In genomic region chr10:35335133-35335532, GRCh38 we compare ENCODE assay signal across 8 cellular contexts. TPM values are rescaled to one million over a fixed set of nuclear protein-coding genes. Genes with fewer than 3 reads are reported as not detected.
A peak's percentile ranks its signal among the peaks of the same experiment; 100 is the strongest.
DNase-seq lines count a peak whose midpoint lies in the region; ATAC-seq, FAIRE-seq and TF ChIP-seq lines count a peak whose summit lies in the region.

No MANE protein-coding gene starts in this region.

- CTCF ChIA-PET in activated CD4-positive, alpha-beta T cell treated with anti-CD3 and anti-CD28 coated beads, Interleukin-2, amount 10 ng/mL, durations not matched to agents 7 days and 5 days (lab: Charles Lee), result no interaction called here

- H3K36me3 Mint-ChIP-seq in activated CD4-positive, alpha-beta T cell treated with anti-CD3 and anti-CD28 coated beads, Interleukin-2, amount 10 ng/mL, durations not matched to agents 7 days and 5 days (ENCODE audit: low read depth), result peaks cover 20% of the 10 kb centered on the region
- peaks cover 19% of the 10 kb centered on the region for H3K36me3 Mint-ChIP-seq in activated T-helper 17 cell treated with anti-CD3 and anti-CD28 coated beads, Interleukin-2, amount 50 U/mL, for 72 hours (ENCODE audit: low read depth)

- H3K9me3 Mint-ChIP-seq in activated CD4-positive, alpha-beta T cell treated with anti-CD3 and anti-CD28 coated beads, Interleukin-2, amount 10 ng/mL, durations not matched to agents 7 days and 5 days, result no peaks in the 10 kb centered on the region
- no peaks in the 10 kb centered on the region for H3K9me3 Mint-ChIP-seq in activated T-helper 17 cell treated with anti-CD3 and anti-CD28 coated beads, Interleukin-2, amount 50 U/mL, for 72 hours

- WGBS in testis, 2 donors, result 39 to 49% methylated on average over 7 of the region's 7 CpGs

- POLR2A ChIA-PET in activated CD4-positive, alpha-beta T cell treated with anti-CD3 and anti-CD28 coated beads, Interleukin-2, amount 10 ng/mL, durations not matched to agents 7 days and 5 days (lab: Charles Lee), result no interaction called here

- intact Hi-C loops in kidney (cut with DNase I), result no loop called here
- intact Hi-C loops in testis (cut with DNase I; ENCODE audit: low total_unique reads), result no loop called here

- peak overlapping the region in 1 of 2 donors; percentile 10 for H3K27ac ChIP-seq in kidney (ENCODE audit: low read depth in 2 of 2, low read length in 2 of 2)
- no peak overlapping the region for H3K27ac ChIP-seq in testis

- peak overlapping the region; percentile 92 for H3K4me3 Mint-ChIP-seq in activated CD4-positive, alpha-beta T cell treated with anti-CD3 and anti-CD28 coated beads, Interleukin-2, amount 10 ng/mL, durations not matched to agents 7 days and 5 days
- H3K4me3 Mint-ChIP-seq in activated T-helper 17 cell treated with anti-CD3 and anti-CD28 coated beads, Interleukin-2, amount 50 U/mL, for 72 hours, result peak overlapping the region; percentile 91

- peak overlapping the region in 1 of 2 donors; percentile 66 for H3K9ac ChIP-seq in kidney (ENCODE audit: low read length in 2 of 2)

- H3K27me3 Mint-ChIP-seq in activated CD4-positive, alpha-beta T cell treated with anti-CD3 and anti-CD28 coated beads, Interleukin-2, amount 10 ng/mL, durations not matched to agents 7 days and 5 days, result no peaks in the 10 kb centered on the region
- H3K27me3 Mint-ChIP-seq in activated T-helper 17 cell treated with anti-CD3 and anti-CD28 coated beads, Interleukin-2, amount 50 U/mL, for 72 hours, result no peaks in the 10 kb centered on the region

- peaks cover 0 to 2% of the 10 kb centered on the region in 2 donors for H3K36me3 ChIP-seq in kidney (ENCODE audit: control insufficient read depth in 1 of 2, insufficient read depth in 2 of 2, low read length in 2 of 2)
- H3K36me3 ChIP-seq in testis (ENCODE audit: low read depth, missing control alignments), result no peaks in the 10 kb centered on the region

- FAIRE-seq in kidney (lab: Jason Lieb, UNC), result no peak

- no peaks in the 10 kb centered on the region for H3K27me3 ChIP-seq in testis

- TF ChIP-seq POLR2A in testis (IDR thresholded peaks at IDR 0.05), result no peak

- H3K4me3 ChIP-seq in kidney (ENCODE audit: low read length in 2 of 2), result peak overlapping the region; percentile 75
- peak overlapping the region; percentile 96 to 97 for H3K4me3 ChIP-seq in testis

- no peaks in the 10 kb centered on the region for H3K9me3 ChIP-seq in kidney (ENCODE audit: control insufficient read depth in 1 of 2, low read length in 2 of 2)
- H3K9me3 ChIP-seq in testis, result no peaks in the 10 kb centered on the region

- no peak for ATAC-seq in activated T-helper 17 cell treated with anti-CD3 and anti-CD28 coated beads, Interleukin-2, amount 50 U/mL, for 72 hours (replicated peaks)

- H3K27ac Mint-ChIP-seq in activated CD4-positive, alpha-beta T cell treated with anti-CD3 and anti-CD28 coated beads, Interleukin-2, amount 10 ng/mL, durations not matched to agents 7 days and 5 days, result peak overlapping the region; percentile 93
- H3K27ac Mint-ChIP-seq in activated T-helper 17 cell treated with anti-CD3 and anti-CD28 coated beads, Interleukin-2, amount 50 U/mL, for 72 hours, result peak overlapping the region; percentile 96

- no peak for DNase-seq in activated CD4-positive, alpha-beta T cell treated with anti-CD3 and anti-CD28 coated beads, Interleukin-2, amount 10 ng/mL, durations not matched to agents 7 days and 5 days
- DNase-seq in activated CD4-positive, alpha-beta T cell treated with anti-CD3 and anti-CD28 coated beads, Interleukin-2, amount 50 U/mL, for 1 hour, result no peak
- DNase-seq in kidney (no peak), testis (no peak), NCI-H226 (no peak), GM20000 (ENCODE audit: low spot score) (no peak)
- no peak for DNase-seq in activated effector memory CD4-positive, alpha-beta T cell treated with Interleukin-2 at 50 U/mL for 16 hours

- TF ChIP-seq CTCF in kidney (IDR thresholded peaks at IDR 0.05; ENCODE audit: borderline replicate concordance, extremely low read depth, insufficient read depth), result no peak
- no peak for TF ChIP-seq CTCF in testis (IDR thresholded peaks at IDR 0.05)
- TF ChIP-seq CTCF in GM20000 (IDR thresholded peaks at IDR 0.05; ENCODE audit: extremely low read depth, missing control alignments), result no peak

- H3K4me1 ChIP-seq in kidney (ENCODE audit: control insufficient read depth in 1 of 2, insufficient read depth in 1 of 2, low read depth in 1 of 2, low read length in 2 of 2) (peaks cover 9 to 16% of the 10 kb centered on the region in 2 donors), testis (peaks cover 41% of the 10 kb centered on the region)

- peaks cover 53% of the 10 kb centered on the region for H3K4me1 Mint-ChIP-seq in activated CD4-positive, alpha-beta T cell treated with anti-CD3 and anti-CD28 coated beads, Interleukin-2, amount 10 ng/mL, durations not matched to agents 7 days and 5 days
- H3K4me1 Mint-ChIP-seq in activated T-helper 17 cell treated with anti-CD3 and anti-CD28 coated beads, Interleukin-2, amount 50 U/mL, for 72 hours, result peaks cover 31% of the 10 kb centered on the region

RNA-seq across cellular contexts. Expression of gene CCNY, which starts 1.2 kb away (rescaled TPM):
- 10 to 100 TPM; 67.4 to 76.4 TPM for total RNA-seq in activated CD4-positive, alpha-beta T cell treated with anti-CD3 and anti-CD28 coated beads, Interleukin-2, amount 10 ng/mL, durations not matched to agents 7 days and 5 days
- 10 to 100 TPM; 29.4 to 42.3 TPM for total RNA-seq in activated T-helper 17 cell treated with anti-CD3 and anti-CD28 coated beads, Interleukin-2, amount 50 U/mL, for 72 hours
- total RNA-seq in kidney (77.2 TPM), testis (100 to 1,000 TPM; 103 to 132 TPM)
- polyA plus RNA-seq in kidney (ENCODE audit: insufficient read depth, low read depth, low replicate concordance) (45.6 TPM), testis (ENCODE audit: insufficient read depth, low read depth, low replicate concordance) (380 TPM)
